ENCODE assay signal across 27 cellular contexts in the genomic region with DNA sequence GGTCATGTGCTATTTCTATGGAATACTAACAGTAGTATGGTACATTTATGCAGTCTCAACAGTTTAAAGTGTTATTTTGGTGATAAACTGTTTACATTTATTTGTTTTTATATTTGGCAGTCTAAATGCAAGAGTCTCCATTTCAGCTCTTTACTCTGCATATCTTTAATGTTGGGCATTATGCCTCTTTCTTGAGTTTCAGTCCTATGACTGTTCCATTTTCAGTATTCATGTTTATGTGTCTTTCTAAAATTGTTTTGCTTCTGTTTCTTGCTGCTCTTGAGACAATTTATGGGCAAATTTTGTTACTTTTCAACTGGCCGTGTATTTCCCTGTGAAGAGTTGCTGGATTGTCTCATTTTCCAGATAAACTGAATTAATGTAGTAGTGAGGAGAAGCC. TPM values are rescaled to one million over a fixed set of nuclear protein-coding genes. Genes with fewer than 3 reads are reported as not detected.
DNase-seq lines count a peak whose midpoint lies in the region; ATAC-seq and TF ChIP-seq lines count a peak whose summit lies in the region.
"Had no signal": no experiment of that assay in that cellular context is flagged by ENCODE, and none has a peak within 500 bp of the region (broad histone marks: within the 10 kb centered on the region; RNA-seq: fewer than 3 reads in every experiment).

No MANE protein-coding gene starts in this region.

- peak overlapping the region in 1 of 2 donors; percentile 5 for H3K4me3 Mint-ChIP-seq in activated T-cell treated with anti-CD3 and anti-CD28 coated beads, Interleukin-2, amount 50 U/mL, for 72 hours
- no peak overlapping the region for H3K4me3 Mint-ChIP-seq in CD8-positive, alpha-beta memory T cell
- H3K4me3 Mint-ChIP-seq in naive B cell (no peak overlapping the region), type B pancreatic cell (no peak overlapping the region)
- H3K4me3 Mint-ChIP-seq: activated naive CD8-positive, alpha-beta T cell treated with anti-CD3 and anti-CD28 coated beads, Interleukin-2, amount 10 ng/mL, durations not matched to agents 7 days and 5 days; activated T-helper 1 cell treated with anti-CD3 and anti-CD28 coated beads, Interleukin-12 subunit alpha, Interleukin-12 subunit beta, Interleukin-2, Interleukin-4 antibody, amounts not matched to agents 30 ng/mL and 10 ng/mL and 1 ng/mL, durations not matched to agents 14 hours and 24 hours and 36 hours had no signal

- peaks cover 28% of the 10 kb centered on the region for H3F3A ChIP-seq in SU-DHL-6 (ENCODE audit: insufficient read depth)

- H3K27ac Mint-ChIP-seq in activated T-cell treated with anti-CD3 and anti-CD28 coated beads, Interleukin-2, amount 50 U/mL, for 72 hours = peak overlapping the region; percentile 45
- H3K27ac Mint-ChIP-seq in CD8-positive, alpha-beta memory T cell = peak overlapping the region in 6 of 8 donors; percentile 1 to 51 (median 18)
- peak overlapping the region; percentile 19 to 88 (median 61) for H3K27ac Mint-ChIP-seq in naive B cell
- H3K27ac Mint-ChIP-seq in type B pancreatic cell = no peak overlapping the region
- H3K27ac Mint-ChIP-seq: activated naive CD8-positive, alpha-beta T cell treated with anti-CD3 and anti-CD28 coated beads, Interleukin-2, amount 10 ng/mL, durations not matched to agents 7 days and 5 days; activated T-helper 1 cell treated with anti-CD3 and anti-CD28 coated beads, Interleukin-12 subunit alpha, Interleukin-12 subunit beta, Interleukin-2, Interleukin-4 antibody, amounts not matched to agents 30 ng/mL and 10 ng/mL and 1 ng/mL, durations not matched to agents 14 hours and 24 hours and 36 hours had no signal

- TF ChIP-seq CTCF in SU-DHL-6 (IDR thresholded peaks at IDR 0.05; ENCODE audit: insufficient read depth, low read length, poor library complexity, severe bottlenecking) = no peak
- TF ChIP-seq CTCF in type B pancreatic cell (conservative IDR thresholded peaks at IDR 0.05) = no peak

- H3K9me3 ChIP-seq in CD8-positive, alpha-beta memory T cell (ENCODE audit: low read length) = no peaks in the 10 kb centered on the region
- H3K9me3 ChIP-seq in SU-DHL-6 (ENCODE audit: insufficient read depth, low read length) = no peaks in the 10 kb centered on the region
- H3K9me3 ChIP-seq: BE2C, Caco-2, esophagus muscularis mucosa, SJCRH30, transverse colon had no signal

- peaks cover 17% of the 10 kb centered on the region for H3K4me1 ChIP-seq in CD8-positive, alpha-beta memory T cell (ENCODE audit: insufficient read depth, low read length)
- H3K4me1 ChIP-seq: BE2C, SJCRH30 had no signal

- CTCF ChIA-PET in CD8-positive, alpha-beta memory T cell (lab: Charles Lee) = no interaction called here

- POLR2A ChIA-PET in CD8-positive, alpha-beta memory T cell (lab: Charles Lee) = no interaction called here

- no peak for ATAC-seq in activated T-cell treated with anti-CD3 and anti-CD28 coated beads, Interleukin-2, amount 50 U/mL, for 72 hours (replicated peaks in 1 of 2)
- no peak for ATAC-seq in naive B cell (ENCODE audit: low read depth in 2 of 2)
- ATAC-seq: foreskin keratinocyte; HCT116; left cardiac atrium; stimulated activated naive CD8-positive, alpha-beta T cell treated with anti-CD3 and anti-CD28 coated beads, Interleukin-15, Interleukin-2, amounts not matched to agents 100 U/mL and 50 U/mL, for 24 hours had no signal

- no peak overlapping the region for H3K4me3 ChIP-seq in CD8-positive, alpha-beta memory T cell (ENCODE audit: low read length)
- H3K4me3 ChIP-seq in SU-DHL-6 (ENCODE audit: insufficient read depth, low read length, poor library complexity, severe bottlenecking) = no peak overlapping the region
- H3K4me3 ChIP-seq: esophagus muscularis mucosa, SJCRH30, transverse colon had no signal

- H3K79me2 ChIP-seq in SU-DHL-6 (ENCODE audit: insufficient read depth, low read length) = peaks cover 25% of the 10 kb centered on the region

- H3K27me3 Mint-ChIP-seq in activated T-cell treated with anti-CD3 and anti-CD28 coated beads, Interleukin-2, amount 50 U/mL, for 72 hours (ENCODE audit: low read depth) = no peaks in the 10 kb centered on the region
- no peaks in the 10 kb centered on the region for H3K27me3 Mint-ChIP-seq in CD8-positive, alpha-beta memory T cell
- H3K27me3 Mint-ChIP-seq in naive B cell (no peaks in the 10 kb centered on the region), type B pancreatic cell (no peaks in the 10 kb centered on the region)
- H3K27me3 Mint-ChIP-seq: activated naive CD8-positive, alpha-beta T cell treated with anti-CD3 and anti-CD28 coated beads, Interleukin-2, amount 10 ng/mL, durations not matched to agents 7 days and 5 days had no signal

- H3K9me2 ChIP-seq in SU-DHL-6 (replicated peaks; ENCODE audit: insufficient read depth, low read length) = no peaks in the 10 kb centered on the region

- no peaks in the 10 kb centered on the region for H3K36me3 ChIP-seq in CD8-positive, alpha-beta memory T cell (ENCODE audit: insufficient read depth, low read length)
- peaks cover 10% of the 10 kb centered on the region for H3K36me3 ChIP-seq in SU-DHL-6 (ENCODE audit: low read length)
- H3K36me3 ChIP-seq: transverse colon had no signal

- peaks cover 3 to 18% of the 10 kb centered on the region in 2 donors for H3K36me3 Mint-ChIP-seq in activated T-cell treated with anti-CD3 and anti-CD28 coated beads, Interleukin-2, amount 50 U/mL, for 72 hours (ENCODE audit: insufficient read depth in 2 of 2)
- peaks cover 0 to 28% (median 12%) of the 10 kb centered on the region in 3 donors for H3K36me3 Mint-ChIP-seq in CD8-positive, alpha-beta memory T cell
- H3K36me3 Mint-ChIP-seq in naive B cell = no peaks in the 10 kb centered on the region
- peaks cover 16% of the 10 kb centered on the region for H3K36me3 Mint-ChIP-seq in type B pancreatic cell

- DNase-seq in activated T-cell treated with anti-CD3 and anti-CD28 coated beads, Interleukin-2, amount 50 U/mL, for 72 hours = no peak
- DNase-seq in activated T-cell treated with anti-CD3 and anti-CD28 coated beads, Interleukin-2, amount 50 U/mL, for 48 hours = no peak
- DNase-seq in CD8-positive, alpha-beta memory T cell = no peak
- DNase-seq in naive B cell (no peak), iPS-NIHi11 (ENCODE audit: low spot score) (no peak), UCSD-AML1 (lab: John Stamatoyannopoulos, UW; ENCODE audit: unreplicated experiment) (no peak), type B pancreatic cell (ENCODE audit: extremely low spot score, unreplicated experiment) (no peak)
- DNase-seq: activated CD4-positive, alpha-beta T cell treated with anti-CD3 and anti-CD28 coated beads for 4 hours; activated naive CD8-positive, alpha-beta T cell treated with anti-CD3 and anti-CD28 coated beads, Interleukin-2, amount 10 ng/mL, durations not matched to agents 7 days and 5 days; BE2C; Caco-2; dermis blood vessel endothelial cell; foreskin keratinocyte; GDM1; left cardiac atrium; NCI-H1417 treated with DMSO at 0.1 percent for 48 hours; NCI-H2081 treated with DMSO at 0.1 percent for 48 hours; NCI-H226; SJCRH30; stimulated activated CD4-positive, alpha-beta T cell treated with anti-CD3 and anti-CD28 coated beads, Interleukin-15, amount 100 ng/mL, for 24 hours; stimulated activated naive CD8-positive, alpha-beta T cell treated with anti-CD3 and anti-CD28 coated beads, Interleukin-15, Interleukin-2, amounts not matched to agents 100 U/mL and 50 U/mL, for 24 hours; T-helper 1 cell; transverse colon had no signal

- no peak overlapping the region for H3K27ac ChIP-seq in CD8-positive, alpha-beta memory T cell (ENCODE audit: low read depth, low read length)
- H3K27ac ChIP-seq in SU-DHL-6 (ENCODE audit: low read depth, low read length) = peak overlapping the region; percentile 7; the same call in 1 of the 2 replicates
- H3K27ac ChIP-seq: esophagus muscularis mucosa, foreskin keratinocyte, SJCRH30 had no signal

- no peaks in the 10 kb centered on the region for H3K9me3 Mint-ChIP-seq in activated T-cell treated with anti-CD3 and anti-CD28 coated beads, Interleukin-2, amount 50 U/mL, for 72 hours
- H3K9me3 Mint-ChIP-seq in CD8-positive, alpha-beta memory T cell = no peaks in the 10 kb centered on the region
- H3K9me3 Mint-ChIP-seq in naive B cell (no peaks in the 10 kb centered on the region), type B pancreatic cell (no peaks in the 10 kb centered on the region)
- H3K9me3 Mint-ChIP-seq: activated naive CD8-positive, alpha-beta T cell treated with anti-CD3 and anti-CD28 coated beads, Interleukin-2, amount 10 ng/mL, durations not matched to agents 7 days and 5 days; activated T-helper 1 cell treated with anti-CD3 and anti-CD28 coated beads, Interleukin-12 subunit alpha, Interleukin-12 subunit beta, Interleukin-2, Interleukin-4 antibody, amounts not matched to agents 30 ng/mL and 10 ng/mL and 1 ng/mL, durations not matched to agents 14 hours and 24 hours and 36 hours had no signal

- H3K9ac ChIP-seq in SU-DHL-6 (ENCODE audit: low read length) = no peak overlapping the region

- no peaks in the 10 kb centered on the region for H3K27me3 ChIP-seq in CD8-positive, alpha-beta memory T cell (ENCODE audit: insufficient read depth, low read length, poor library complexity, severe bottlenecking)
- no peaks in the 10 kb centered on the region for H3K27me3 ChIP-seq in SU-DHL-6 (ENCODE audit: low read length)
- H3K27me3 ChIP-seq: BE2C, esophagus muscularis mucosa, foreskin keratinocyte, SJCRH30, transverse colon had no signal

- H2AFZ ChIP-seq in SU-DHL-6 (ENCODE audit: low read depth, low read length, severe bottlenecking) = no peak overlapping the region

- H4K20me1 ChIP-seq in SU-DHL-6 (ENCODE audit: low read depth, low read length) = no peaks in the 10 kb centered on the region

- H3K4me2 ChIP-seq in SU-DHL-6 (ENCODE audit: low read depth, low read length, poor library complexity, severe bottlenecking) = no peak overlapping the region

- peaks cover 20% of the 10 kb centered on the region for H3K4me1 Mint-ChIP-seq in activated T-cell treated with anti-CD3 and anti-CD28 coated beads, Interleukin-2, amount 50 U/mL, for 72 hours (ENCODE audit: low read depth)
- H3K4me1 Mint-ChIP-seq in CD8-positive, alpha-beta memory T cell = peaks cover 30 to 45% (median 34%) of the 10 kb centered on the region in 3 donors
- peaks cover 5 to 43% (median 15%) of the 10 kb centered on the region in 3 donors for H3K4me1 Mint-ChIP-seq in naive B cell
- peaks cover 16% of the 10 kb centered on the region for H3K4me1 Mint-ChIP-seq in type B pancreatic cell (ENCODE audit: unreplicated experiment)

RNA-seq across cellular contexts. Expression of gene RAB30, which starts 6.6 kb away (rescaled TPM):
- total RNA-seq in activated T-cell treated with anti-CD3 and anti-CD28 coated beads, Interleukin-2, amount 50 U/mL, for 72 hours = 10 to 100 TPM; 15.3 to 19.0 TPM
- total RNA-seq in CD8-positive, alpha-beta memory T cell = 10 to 100 TPM; 15.7 to 17.1 TPM
- 5.1 TPM for polyA plus RNA-seq in CD8-positive, alpha-beta memory T cell
- 100 to 1,000 TPM; 108 to 156 (median 142) TPM for polyA plus RNA-seq in naive B cell (ENCODE audit: low read depth in 6 of 6)
- 10.0 and 13.8 TPM in 2 replicates for total RNA-seq in type B pancreatic cell (ENCODE audit: low replicate concordance)
